Comparison of ENCODE assay signal across 15 cellular contexts in genomic region chr10:32888161-32888927, GRCh38.
A peak's percentile ranks its signal among the peaks of the same experiment; 100 is the strongest.
DNase-seq lines count a peak whose midpoint lies in the region; ATAC-seq, FAIRE-seq and TF ChIP-seq lines count a peak whose summit lies in the region.
"Had no signal": no experiment of that assay in that cellular context is flagged by ENCODE, and none has a peak within 500 bp of the region (broad histone marks: within the 10 kb centered on the region; RNA-seq: fewer than 3 reads in every experiment).

No MANE protein-coding gene starts in this region.

- H3K9me3 Mint-ChIP-seq in mesothelial cell of epicardium: no peaks in the 10 kb centered on the region
- H3K9me3 Mint-ChIP-seq in activated CD4-positive, alpha-beta T cell treated with anti-CD3 and anti-CD28 coated beads, Interleukin-2, amount 10 ng/mL, durations not matched to agents 7 days and 5 days: no peaks in the 10 kb centered on the region
- H3K9me3 Mint-ChIP-seq: CD4-positive, alpha-beta T cell had no signal

- 0 out of 4 replicates have a peak, but pooled peaks cover 0 to 4% of the 10 kb centered on the region in 2 experiments for H3K79me1 ChIP-seq in IMR-90 (ENCODE audit: low read depth in 1 of 2, low read length in 2 of 2)

- TF ChIP-seq EP300 in A549 (IDR thresholded peaks at IDR 0.05): no peak

- H3K27me3 ChIP-seq in IMR-90 (ENCODE audit: control insufficient read depth, insufficient read depth, low read length): no peaks in the 10 kb centered on the region

- H3K27ac ChIP-seq in A549 (no peak overlapping the region), IMR-90 (ENCODE audit: insufficient read depth, low read length) (no peak overlapping the region)
- H3K27ac ChIP-seq: C4-2B, GM23248 had no signal

- H3K9me3 ChIP-seq in A549 (no peaks in the 10 kb centered on the region), IMR-90 (ENCODE audit: control insufficient read depth, insufficient read depth, low read length) (no peaks in the 10 kb centered on the region)
- H3K9me3 ChIP-seq: Caco-2, HAP-1 had no signal

- ATAC-seq in A549: peak; percentile 11 to 21; a peak in 5 of 6 replicates
- ATAC-seq in IMR-90 (ENCODE audit: low read depth): no peak

- peaks cover 2% of the 10 kb centered on the region for H3K36me3 ChIP-seq in IMR-90 (ENCODE audit: control insufficient read depth, insufficient read depth, low read length)
- H3K36me3 ChIP-seq: HAP-1 had no signal

- H3K4me1 ChIP-seq in A549 (0 out of 3 replicates have a peak, but pooled peaks cover under 1% of the 10 kb centered on the region), IMR-90 (ENCODE audit: control insufficient read depth, insufficient read depth, low read length) (no peaks in the 10 kb centered on the region)
- H3K4me1 ChIP-seq: Caco-2, HAP-1 had no signal

- 94% methylated on average over 11 of the region's 11 CpGs for WGBS in A549 (ENCODE audit: missing lambda C conversion rate)
- 91% methylated on average over 4 of the region's 11 CpGs; no CpG with 5 or more reads in 1 of the 2 experiments for WGBS in IMR-90 (ENCODE audit: extremely low coverage in 2 of 2, insufficient read length in 1 of 2), 2 experiments

- in situ Hi-C loops in IMR-90 (cut with MboI; ENCODE audit: low sequenced_read_pairs): no loop called here

- H3K4me3 ChIP-seq in A549 (no peak overlapping the region), IMR-90 (ENCODE audit: insufficient read depth, low read depth, low read length) (no peak overlapping the region)
- H3K4me3 ChIP-seq: GM23248, HAP-1 had no signal

- no peak overlapping the region for H3K23ac ChIP-seq in IMR-90 (ENCODE audit: low read depth, low read length)

- H3K9ac ChIP-seq in IMR-90 (ENCODE audit: low read depth, low read length): no peak overlapping the region
- H3K9ac ChIP-seq: GM23248 had no signal

- no peak overlapping the region for H4K8ac ChIP-seq in IMR-90 (ENCODE audit: low read depth in 2 of 2, low read length in 2 of 2)

- H3K9me1 ChIP-seq in IMR-90 (ENCODE audit: insufficient read depth, low read length): peaks cover 6% of the 10 kb centered on the region; the same call in 1 of the 2 replicates

- TF ChIP-seq CTCF in A549 (IDR thresholded peaks at IDR 0.05) (no peak), IMR-90 (conservative IDR thresholded peaks at IDR 0.05; ENCODE audit: low read depth, low read length) (no peak), mesothelial cell of epicardium (IDR thresholded peaks at IDR 0.05; ENCODE audit: unreplicated experiment) (no peak)

- no peak for TF ChIP-seq RAD21 in A549 (conservative IDR thresholded peaks at IDR 0.05 in 1 of 2, IDR thresholded peaks at IDR 0.05 in 1 of 2)
- TF ChIP-seq RAD21 in IMR-90 (IDR thresholded peaks at IDR 0.05; ENCODE audit: low read length): no peak

- no peak overlapping the region for H2BK20ac ChIP-seq in IMR-90 (ENCODE audit: low read depth, low read length)

- no peak overlapping the region for H3K4ac ChIP-seq in IMR-90 (ENCODE audit: low read depth, low read length)

- H3K27ac Mint-ChIP-seq in mesothelial cell of epicardium: peak overlapping the region; percentile 43
- H3K27ac Mint-ChIP-seq in activated CD4-positive, alpha-beta T cell treated with anti-CD3 and anti-CD28 coated beads, Interleukin-2, amount 10 ng/mL, durations not matched to agents 7 days and 5 days: no peak overlapping the region
- H3K27ac Mint-ChIP-seq: CD4-positive, alpha-beta T cell had no signal

- peaks cover 39% of the 10 kb centered on the region for H3K4me1 Mint-ChIP-seq in mesothelial cell of epicardium
- peaks cover 5% of the 10 kb centered on the region for H3K4me1 Mint-ChIP-seq in activated CD4-positive, alpha-beta T cell treated with anti-CD3 and anti-CD28 coated beads, Interleukin-2, amount 10 ng/mL, durations not matched to agents 7 days and 5 days

- CTCF ChIA-PET in A549 (lab: Yijun Ruan, JAX) (no interaction called here), IMR-90 (lab: Yijun Ruan, JAX) (no interaction called here)
- CTCF ChIA-PET in activated CD4-positive, alpha-beta T cell treated with anti-CD3 and anti-CD28 coated beads, Interleukin-2, amount 10 ng/mL, durations not matched to agents 7 days and 5 days (lab: Charles Lee): no interaction called here

- intact Hi-C loops in IMR-90 (cut with micrococcal nuclease): no loop called here

- no peak overlapping the region for H2AK9ac ChIP-seq in IMR-90 (replicated peaks; ENCODE audit: low read depth, low read length, poor library complexity)

- no TSS peak for BruUV-seq in IMR-90 (replicated peaks; lab: Mats Ljungman, UMichigan)

- H4K91ac ChIP-seq in IMR-90 (ENCODE audit: insufficient read depth, low read depth, low read length): no peak overlapping the region

- POLR2A ChIA-PET in A549 (lab: Yijun Ruan, JAX) (no interaction called here), IMR-90 (lab: Charles Lee; ENCODE audit: unreplicated experiment) (no interaction called here)
- POLR2A ChIA-PET in activated CD4-positive, alpha-beta T cell treated with anti-CD3 and anti-CD28 coated beads, Interleukin-2, amount 10 ng/mL, durations not matched to agents 7 days and 5 days (lab: Charles Lee): no interaction called here

- H3K14ac ChIP-seq in IMR-90 (replicated peaks; ENCODE audit: low read depth, low read length): no peak overlapping the region

- FAIRE-seq in A549 (lab: Jason Lieb, UNC) (no peak), urothelium cell line (lab: Jason Lieb, UNC) (peak; percentile 50)
- FAIRE-seq: D721Med, GM12891, GM19239 had no signal

- no peaks in the 10 kb centered on the region for H3K36me3 Mint-ChIP-seq in mesothelial cell of epicardium
- no peaks in the 10 kb centered on the region for H3K36me3 Mint-ChIP-seq in activated CD4-positive, alpha-beta T cell treated with anti-CD3 and anti-CD28 coated beads, Interleukin-2, amount 10 ng/mL, durations not matched to agents 7 days and 5 days (ENCODE audit: low read depth)

- H4K5ac ChIP-seq in IMR-90 (ENCODE audit: low read depth, low read length): no peak overlapping the region

- H3K18ac ChIP-seq in IMR-90 (ENCODE audit: low read depth, low read length): no peak overlapping the region

- no peaks in the 10 kb centered on the region for H3K27me3 Mint-ChIP-seq in mesothelial cell of epicardium (ENCODE audit: low read depth)
- H3K27me3 Mint-ChIP-seq in activated CD4-positive, alpha-beta T cell treated with anti-CD3 and anti-CD28 coated beads, Interleukin-2, amount 10 ng/mL, durations not matched to agents 7 days and 5 days: no peaks in the 10 kb centered on the region
- H3K27me3 Mint-ChIP-seq: CD4-positive, alpha-beta T cell had no signal

- no peak overlapping the region for H2BK120ac ChIP-seq in IMR-90 (ENCODE audit: low read depth, low read length)

- dilution Hi-C loops in IMR-90 (cut with HindIII; ENCODE audit: low sequenced_read_pairs, unreplicated experiment): no loop called here

- no peak overlapping the region for H2AFZ ChIP-seq in IMR-90 (replicated peaks; ENCODE audit: low read length, poor library complexity)
- H2AFZ ChIP-seq: GM23248 had no signal

- TF ChIP-seq POLR2A in A549 (IDR thresholded peaks at IDR 0.05; ENCODE audit: low read length): no peak
- 0 out of 2 replicates have a peak, but pooled peaks have one; percentile 17 for TF ChIP-seq POLR2A in IMR-90 (IDR thresholded peaks at IDR 0.05; ENCODE audit: low read depth, low read length)

- no peak overlapping the region for H2BK15ac ChIP-seq in IMR-90 (ENCODE audit: low read depth, low read length)

- no peak for DNase-seq in A549 (ENCODE audit: low read depth in 1 of 2, low spot score in 1 of 2)
- no peak for DNase-seq in IMR-90
- no peak for DNase-seq in mesothelial cell of epicardium (ENCODE audit: low spot score in 2 of 2, unreplicated experiment in 2 of 2)
- DNase-seq in urothelium cell line (ENCODE audit: low spot score): no peak
- DNase-seq in activated CD4-positive, alpha-beta T cell treated with anti-CD3 and anti-CD28 coated beads, Interleukin-2, amount 10 ng/mL, durations not matched to agents 7 days and 5 days: no peak
- no peak for DNase-seq in NCI-H1417 treated with DMSO at 0.1 percent for 48 hours (lab: John Stamatoyannopoulos, UW)
- DNase-seq: AML-193; Caco-2; CD4-positive, alpha-beta T cell; GM23248 had no signal

- H2BK5ac ChIP-seq in IMR-90 (ENCODE audit: low read depth, low read length, poor library complexity, severe bottlenecking): no peak overlapping the region

- H3K4me3 Mint-ChIP-seq in mesothelial cell of epicardium: no peak overlapping the region
- no peak overlapping the region for H3K4me3 Mint-ChIP-seq in activated CD4-positive, alpha-beta T cell treated with anti-CD3 and anti-CD28 coated beads, Interleukin-2, amount 10 ng/mL, durations not matched to agents 7 days and 5 days
- H3K4me3 Mint-ChIP-seq: CD4-positive, alpha-beta T cell had no signal

- no peak overlapping the region for H3K56ac ChIP-seq in IMR-90 (ENCODE audit: extremely low read depth, insufficient read depth, low read length)

- no peak overlapping the region for H2AK5ac ChIP-seq in IMR-90 (ENCODE audit: low read depth, low read length)

- H3K4me2 ChIP-seq in A549 (no peak overlapping the region), IMR-90 (ENCODE audit: low read depth, low read length) (no peak overlapping the region)

- no peaks in the 10 kb centered on the region for H4K20me1 ChIP-seq in IMR-90 (ENCODE audit: insufficient read depth, low read length)

TF ChIP-seq in A549, 52 proteins besides CTCF, POLR2A, EP300 and RAD21:
- no peak for TF ChIP-seq HOXB13 (CRISPR knock-in tag; IDR thresholded peaks at IDR 0.05; ENCODE audit: low read depth)
- peak; percentile 94 for TF ChIP-seq POLR2AphosphoS2 (conservative IDR thresholded peaks at IDR 0.05; ENCODE audit: low read length)
- TF ChIP-seq TFCP2L1 (CRISPR knock-in tag; IDR thresholded peaks at IDR 0.05): 0 out of 2 replicates have a peak, but pooled peaks have one; percentile 31
- no peak for TF ChIP-seq RCOR1 (IDR thresholded peaks at IDR 0.05; ENCODE audit: low read depth, low read length)
- 0 out of 2 replicates have a peak, but pooled peaks have one; percentile 13 for TF ChIP-seq HOXA7 (CRISPR knock-in tag; IDR thresholded peaks at IDR 0.05)
TF ChIP-seq in A549: peak in this region for 3.

TF ChIP-seq in IMR-90, 13 proteins besides CTCF, POLR2A, EP300 and RAD21 (continues in another document):
- TF ChIP-seq MXI1 (IDR thresholded peaks at IDR 0.05; ENCODE audit: borderline replicate concordance, low read depth, low read length) (no peak), RCOR1 (IDR thresholded peaks at IDR 0.05; ENCODE audit: insufficient replicate concordance, low read length) (no peak), BHLHE40 (IDR thresholded peaks at IDR 0.05; ENCODE audit: low read depth, low read length) (no peak), USF2 (IDR thresholded peaks at IDR 0.05; ENCODE audit: low read depth, low read length) (no peak), SMC3 (IDR thresholded peaks at IDR 0.05; ENCODE audit: low read depth, low read length) (no peak), RFX5 (IDR thresholded peaks at IDR 0.05; ENCODE audit: low read depth, low read length) (no peak), MAFK (IDR thresholded peaks at IDR 0.05; ENCODE audit: low read depth, low read length) (no peak)
